In the genomic region with DNA sequence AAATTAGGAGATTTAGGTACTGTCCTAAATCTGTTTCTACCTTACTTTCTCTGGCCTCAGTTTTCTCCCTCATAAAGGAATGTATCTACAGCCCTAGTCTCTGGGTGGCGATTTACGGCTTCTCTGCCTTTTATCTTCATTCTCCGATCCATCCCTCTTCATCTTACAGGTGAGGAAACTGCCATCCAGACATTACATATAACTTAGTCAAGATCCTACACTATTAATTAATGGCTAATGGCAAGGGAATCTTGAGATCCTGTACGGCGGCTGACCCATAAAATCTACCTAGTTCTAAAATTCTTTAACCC, we compare ENCODE assay signal across 8 cellular contexts. TPM values are rescaled to one million over a fixed set of nuclear protein-coding genes. Genes with fewer than 3 reads are reported as not detected.
DNase-seq lines count a peak whose midpoint lies in the region; ATAC-seq, FAIRE-seq and TF ChIP-seq lines count a peak whose summit lies in the region.

No MANE protein-coding gene starts in this region.

- no peaks in the 10 kb centered on the region for H3K9me3 Mint-ChIP-seq in activated CD4-positive, alpha-beta T cell treated with anti-CD3 and anti-CD28 coated beads, Interleukin-2, amount 10 ng/mL, durations not matched to agents 7 days and 5 days
- H3K9me3 Mint-ChIP-seq in activated T-helper 1 cell treated with anti-CD3 and anti-CD28 coated beads, Interleukin-12 subunit alpha, Interleukin-12 subunit beta, Interleukin-2, Interleukin-4 antibody, amounts not matched to agents 30 ng/mL and 10 ng/mL and 1 ng/mL, durations not matched to agents 14 hours and 24 hours and 36 hours: no peaks in the 10 kb centered on the region

- POLR2A ChIA-PET in activated CD4-positive, alpha-beta T cell treated with anti-CD3 and anti-CD28 coated beads, Interleukin-2, amount 10 ng/mL, durations not matched to agents 7 days and 5 days (lab: Charles Lee): no interaction called here

- peak overlapping the region; percentile 93 for H3K4me3 Mint-ChIP-seq in activated CD4-positive, alpha-beta T cell treated with anti-CD3 and anti-CD28 coated beads, Interleukin-2, amount 10 ng/mL, durations not matched to agents 7 days and 5 days
- peak overlapping the region; percentile 89 for H3K4me3 Mint-ChIP-seq in activated T-helper 1 cell treated with anti-CD3 and anti-CD28 coated beads, Interleukin-12 subunit alpha, Interleukin-12 subunit beta, Interleukin-2, Interleukin-4 antibody, amounts not matched to agents 30 ng/mL and 10 ng/mL and 1 ng/mL, durations not matched to agents 14 hours and 24 hours and 36 hours

- FAIRE-seq in kidney (lab: Jason Lieb, UNC): no peak

- H3K4me1 Mint-ChIP-seq in activated CD4-positive, alpha-beta T cell treated with anti-CD3 and anti-CD28 coated beads, Interleukin-2, amount 10 ng/mL, durations not matched to agents 7 days and 5 days: peaks cover 29% of the 10 kb centered on the region
- peaks cover 13% of the 10 kb centered on the region for H3K4me1 Mint-ChIP-seq in activated T-helper 1 cell treated with anti-CD3 and anti-CD28 coated beads, Interleukin-12 subunit alpha, Interleukin-12 subunit beta, Interleukin-2, Interleukin-4 antibody, amounts not matched to agents 30 ng/mL and 10 ng/mL and 1 ng/mL, durations not matched to agents 14 hours and 24 hours and 36 hours (ENCODE audit: low read depth)

- H3K36me3 ChIP-seq in kidney (ENCODE audit: control insufficient read depth in 1 of 2, insufficient read depth in 2 of 2, low read length in 2 of 2): no peaks in the 10 kb centered on the region
- no peaks in the 10 kb centered on the region for H3K36me3 ChIP-seq in thoracic aorta

- no peaks in the 10 kb centered on the region for H3K27me3 ChIP-seq in thoracic aorta (replicated peaks; ENCODE audit: insufficient read depth)

- H3K27ac ChIP-seq in kidney (ENCODE audit: low read depth in 2 of 2, low read length in 2 of 2) (peak overlapping the region; percentile 54 to 66), thoracic aorta (peak overlapping the region; percentile 74 to 81)

- H3K9me3 ChIP-seq in kidney (ENCODE audit: control insufficient read depth in 1 of 2, low read length in 2 of 2) (no peaks in the 10 kb centered on the region), thoracic aorta (no peaks in the 10 kb centered on the region)

- H3K27me3 Mint-ChIP-seq in activated CD4-positive, alpha-beta T cell treated with anti-CD3 and anti-CD28 coated beads, Interleukin-2, amount 10 ng/mL, durations not matched to agents 7 days and 5 days: peaks cover 3% of the 10 kb centered on the region
- H3K27me3 Mint-ChIP-seq in activated T-helper 1 cell treated with anti-CD3 and anti-CD28 coated beads, Interleukin-12 subunit alpha, Interleukin-12 subunit beta, Interleukin-2, Interleukin-4 antibody, amounts not matched to agents 30 ng/mL and 10 ng/mL and 1 ng/mL, durations not matched to agents 14 hours and 24 hours and 36 hours (ENCODE audit: insufficient read depth): peaks cover 4% of the 10 kb centered on the region

- H3K27ac Mint-ChIP-seq in activated CD4-positive, alpha-beta T cell treated with anti-CD3 and anti-CD28 coated beads, Interleukin-2, amount 10 ng/mL, durations not matched to agents 7 days and 5 days: peak overlapping the region; percentile 92
- H3K27ac Mint-ChIP-seq in activated T-helper 1 cell treated with anti-CD3 and anti-CD28 coated beads, Interleukin-12 subunit alpha, Interleukin-12 subunit beta, Interleukin-2, Interleukin-4 antibody, amounts not matched to agents 30 ng/mL and 10 ng/mL and 1 ng/mL, durations not matched to agents 14 hours and 24 hours and 36 hours: peak overlapping the region; percentile 85

- H3K9ac ChIP-seq in kidney (ENCODE audit: low read length in 2 of 2): peak overlapping the region; percentile 27 to 31

- intact Hi-C loops in activated T-helper 1 cell treated with anti-CD3 and anti-CD28 coated beads, Interleukin-12 subunit alpha, Interleukin-12 subunit beta, Interleukin-2, Interleukin-4 antibody, amounts not matched to agents 30 ng/mL and 10 ng/mL and 1 ng/mL, durations not matched to agents 14 hours and 24 hours and 36 hours (cut with micrococcal nuclease): loop anchor here (1.0 to 10.0 kb wide), 5 partner anchors 80 to 347 kb away; partner anchors contain the start of genes BIRC6, DPY30, SLC30A6 and SPAST
- intact Hi-C loops in kidney (cut with DNase I): no loop called here
- intact Hi-C loops in left colon (cut with DNase I, micrococcal nuclease): no loop called here

- CTCF ChIA-PET in activated CD4-positive, alpha-beta T cell treated with anti-CD3 and anti-CD28 coated beads, Interleukin-2, amount 10 ng/mL, durations not matched to agents 7 days and 5 days (lab: Charles Lee): interaction anchor here (0.5 to 1.0 kb wide), 2 partner anchors 41 to 114 kb away, joined by 3 read pairs; no protein-coding TSS in a partner anchor

- no peak for DNase-seq in activated CD4-positive, alpha-beta T cell treated with anti-CD3 and anti-CD28 coated beads, Interleukin-2, amount 10 ng/mL, durations not matched to agents 7 days and 5 days
- no peak for DNase-seq in activated CD4-positive, alpha-beta T cell treated with anti-CD3 and anti-CD28 coated beads for 1 hour
- no peak for DNase-seq in activated T-helper 1 cell treated with anti-CD3 and anti-CD28 coated beads, Interleukin-12 subunit alpha, Interleukin-12 subunit beta, Interleukin-2, Interleukin-4 antibody, amounts not matched to agents 30 ng/mL and 10 ng/mL and 1 ng/mL, durations not matched to agents 14 hours and 24 hours and 36 hours (ENCODE audit: low spot score)
- no peak for DNase-seq in kidney
- no peak for DNase-seq in thoracic aorta (ENCODE audit: low spot score)
- DNase-seq in NCI-H524 treated with DMSO at 0.1 percent for 48 hours (lab: John Stamatoyannopoulos, UW): no peak
- no peak for DNase-seq in effector CD8-positive, alpha-beta T cell (lab: John Stamatoyannopoulos, UW)
- no peak for DNase-seq in left colon

- peaks cover 10% of the 10 kb centered on the region for H3K36me3 Mint-ChIP-seq in activated CD4-positive, alpha-beta T cell treated with anti-CD3 and anti-CD28 coated beads, Interleukin-2, amount 10 ng/mL, durations not matched to agents 7 days and 5 days (ENCODE audit: low read depth)
- peaks cover 8% of the 10 kb centered on the region for H3K36me3 Mint-ChIP-seq in activated T-helper 1 cell treated with anti-CD3 and anti-CD28 coated beads, Interleukin-12 subunit alpha, Interleukin-12 subunit beta, Interleukin-2, Interleukin-4 antibody, amounts not matched to agents 30 ng/mL and 10 ng/mL and 1 ng/mL, durations not matched to agents 14 hours and 24 hours and 36 hours (ENCODE audit: low read depth)

- H3K4me3 ChIP-seq in kidney (ENCODE audit: low read length in 2 of 2) (peak overlapping the region; percentile 87 to 91), thoracic aorta (peak overlapping the region; percentile 94)

- no peak for TF ChIP-seq CTCF in kidney (IDR thresholded peaks at IDR 0.05; ENCODE audit: borderline replicate concordance, extremely low read depth, insufficient read depth)
- no peak for TF ChIP-seq CTCF in thoracic aorta (IDR thresholded peaks at IDR 0.05)

- H3K4me1 ChIP-seq in kidney (ENCODE audit: control insufficient read depth in 1 of 2, insufficient read depth in 1 of 2, low read depth in 1 of 2, low read length in 2 of 2) (peaks cover 3 to 4% of the 10 kb centered on the region in 2 donors), thoracic aorta (ENCODE audit: control insufficient read depth in 1 of 2, low read depth in 2 of 2) (peaks cover 5 to 20% of the 10 kb centered on the region in 2 donors)

- ATAC-seq in thoracic aorta (ENCODE audit: insufficient number of reproducible peaks, low FRiP score, low read depth): no peak
- no peak for ATAC-seq in left colon

RNA-seq across cellular contexts. Expression of gene YIPF4, which starts 0.4 kb away (rescaled TPM):
- total RNA-seq in activated CD4-positive, alpha-beta T cell treated with anti-CD3 and anti-CD28 coated beads, Interleukin-2, amount 10 ng/mL, durations not matched to agents 7 days and 5 days: 10 to 100 TPM; 23.1 to 39.9 TPM
- total RNA-seq in activated T-helper 1 cell treated with anti-CD3 and anti-CD28 coated beads, Interleukin-12 subunit alpha, Interleukin-12 subunit beta, Interleukin-2, Interleukin-4 antibody, amounts not matched to agents 30 ng/mL and 10 ng/mL and 1 ng/mL, durations not matched to agents 14 hours and 24 hours and 36 hours: 39.4 and 42.9 TPM in 2 replicates
- 48.6 TPM for total RNA-seq in kidney
- 29.4 TPM for polyA plus RNA-seq in kidney (ENCODE audit: insufficient read depth, low read depth, low replicate concordance)
- total RNA-seq in thoracic aorta: 10 to 100 TPM; 19.0 to 25.0 TPM
- total RNA-seq in left colon: 10 to 100 TPM; 51.6 to 63.5 TPM

RNA-seq across cellular contexts. Expression of gene NLRC4, which starts 12.6 kb away (rescaled TPM):
- total RNA-seq in activated CD4-positive, alpha-beta T cell treated with anti-CD3 and anti-CD28 coated beads, Interleukin-2, amount 10 ng/mL, durations not matched to agents 7 days and 5 days: not detected
- 0.05 and 0.07 TPM in 2 replicates for total RNA-seq in activated T-helper 1 cell treated with anti-CD3 and anti-CD28 coated beads, Interleukin-12 subunit alpha, Interleukin-12 subunit beta, Interleukin-2, Interleukin-4 antibody, amounts not matched to agents 30 ng/mL and 10 ng/mL and 1 ng/mL, durations not matched to agents 14 hours and 24 hours and 36 hours
- total RNA-seq in kidney (2.3 TPM), thoracic aorta (1 to 10 TPM in 1 of 2 donors, under 1 TPM in 1; 0.81 to 2.2 TPM), left colon (under 1 TPM; 0.79 to 0.84 TPM)
- 0.49 TPM for polyA plus RNA-seq in kidney (ENCODE audit: insufficient read depth, low read depth, low replicate concordance)
